ENCODE assay signal across 9 cellular contexts in genomic region chr10:102648269-102648888, GRCh38. TPM values are rescaled to one million over a fixed set of nuclear protein-coding genes. Genes with fewer than 3 reads are reported as not detected.
A peak's percentile ranks its signal among the peaks of the same experiment; 100 is the strongest.
DNase-seq lines count a peak whose midpoint lies in the region; ATAC-seq, FAIRE-seq and TF ChIP-seq lines count a peak whose summit lies in the region.
"Had no signal": no experiment of that assay in that cellular context is flagged by ENCODE, and none has a peak within 500 bp of the region (broad histone marks: within the 10 kb centered on the region; RNA-seq: fewer than 3 reads in every experiment).

No MANE protein-coding gene starts in this region.

- no peak for ATAC-seq in CD8-positive, alpha-beta T cell
- no peak for ATAC-seq in pancreas
- no peak for ATAC-seq in GM21786 (IDR thresholded peaks at IDR 0.05; ENCODE audit: unreplicated experiment)
- ATAC-seq: right lobe of liver had no signal

- no peak for DNase-seq in CD8-positive, alpha-beta T cell
- no peak for DNase-seq in RWPE1 (ENCODE audit: low spot score)
- DNase-seq in epithelial cell of prostate (ENCODE audit: low read depth, low spot score) = no peak
- no peak for DNase-seq in pancreas
- DNase-seq in NCI-H1436 treated with DMSO at 0.1 percent for 48 hours (lab: John Stamatoyannopoulos, UW) = no peak
- no peak for DNase-seq in NCI-H446 (lab: John Stamatoyannopoulos, UW)
- DNase-seq in NCI-H2196 (lab: John Stamatoyannopoulos, UW; ENCODE audit: unreplicated experiment) = no peak

- POLR2A ChIA-PET in CD8-positive, alpha-beta T cell (lab: Charles Lee) = interaction anchor here (1.5 to 5.0 kb wide), 2 partner anchors 12 to 198 kb away, joined by 4 to 60 read pairs; no protein-coding TSS in a partner anchor
- POLR2A ChIA-PET in RWPE1 (lab: Yijun Ruan, JAX; ENCODE audit: low non-redundant PET) = no interaction called here

- peaks cover 24% of the 10 kb centered on the region for H3K36me3 Mint-ChIP-seq in CD8-positive, alpha-beta T cell

- peak overlapping the region; percentile 97 for H3K4me3 Mint-ChIP-seq in CD8-positive, alpha-beta T cell

- intact Hi-C loops in CD8-positive, alpha-beta T cell (cut with DNase I, micrococcal nuclease) = loop anchor here (1.0 to 10.0 kb wide), 6 partner anchors 13 to 1294 kb away; partner anchors contain the start of genes BTRC (in 1 of the 2), NFKB2 (in 1 of the 2), OGA (in 1 of the 2) and TAF5 (in 1 of the 2)
- intact Hi-C loops in pancreas (cut with DNase I) = no loop called here

- H3K27me3 Mint-ChIP-seq in CD8-positive, alpha-beta T cell (ENCODE audit: low read depth) = no peaks in the 10 kb centered on the region

- H3K9me3 Mint-ChIP-seq in CD8-positive, alpha-beta T cell = no peaks in the 10 kb centered on the region

- CTCF ChIA-PET in CD8-positive, alpha-beta T cell (lab: Charles Lee) = interaction anchor here (1.0 kb wide), 1 partner anchor 65 kb away, joined by 3 read pairs; no protein-coding TSS in a partner anchor
- CTCF ChIA-PET in RWPE1 (lab: Yijun Ruan, JAX) = interaction anchor here (0.6 kb wide), 1 partner anchor 295 kb away, joined by 3 read pairs; no protein-coding TSS in a partner anchor

- no peaks in the 10 kb centered on the region for H3K27me3 ChIP-seq in CD8-positive, alpha-beta T cell (ENCODE audit: insufficient read depth, low read length)
- no peaks in the 10 kb centered on the region for H3K27me3 ChIP-seq in pancreas
- H3K27me3 ChIP-seq: right lobe of liver had no signal

- peak overlapping the region; percentile 6 for H3K27ac ChIP-seq in CD8-positive, alpha-beta T cell (ENCODE audit: low read depth, low read length)
- H3K27ac ChIP-seq in RWPE1 = peak overlapping the region; percentile 100
- peak overlapping the region; percentile 97 for H3K27ac ChIP-seq in epithelial cell of prostate
- H3K27ac ChIP-seq in pancreas = peak overlapping the region in 3 of 4 donors; percentile 12 to 72 (median 16)

- FAIRE-seq in pancreas (lab: Jason Lieb, UNC) = no peak

- H3K4me3 ChIP-seq in CD8-positive, alpha-beta T cell (ENCODE audit: low read depth, low read length) = peak overlapping the region; percentile 46
- peak overlapping the region in 3 of 4 donors; percentile 65 to 90 (median 89) for H3K4me3 ChIP-seq in pancreas
- H3K4me3 ChIP-seq: right lobe of liver had no signal

- peaks cover 69% of the 10 kb centered on the region for H3K4me1 ChIP-seq in CD8-positive, alpha-beta T cell (ENCODE audit: insufficient read depth, low read length)
- peaks cover 23 to 50% (median 36%) of the 10 kb centered on the region in 3 donors for H3K4me1 ChIP-seq in pancreas

- peak overlapping the region; percentile 99 for H3K27ac Mint-ChIP-seq in CD8-positive, alpha-beta T cell

- no peaks in the 10 kb centered on the region for H3K9me3 ChIP-seq in CD8-positive, alpha-beta T cell (ENCODE audit: low read length)
- no peaks in the 10 kb centered on the region for H3K9me3 ChIP-seq in pancreas
- H3K9me3 ChIP-seq: right lobe of liver had no signal

- peaks cover 77% of the 10 kb centered on the region for H3K4me1 Mint-ChIP-seq in CD8-positive, alpha-beta T cell (ENCODE audit: low read depth)

- no peak for TF ChIP-seq CTCF in CD8-positive, alpha-beta T cell (IDR thresholded peaks at IDR 0.05)
- TF ChIP-seq CTCF in RWPE1 (conservative IDR thresholded peaks at IDR 0.05; ENCODE audit: low read depth) = no peak
- no peak for TF ChIP-seq CTCF in pancreas (IDR thresholded peaks at IDR 0.05)

- 22 to 25% methylated on average over 12 of the region's 12 CpGs for WGBS in pancreas, 2 donors

- no peaks in the 10 kb centered on the region for H3K36me3 ChIP-seq in CD8-positive, alpha-beta T cell (ENCODE audit: insufficient read depth, low read length)
- H3K36me3 ChIP-seq in pancreas = peaks cover 0 to 6% (median 3%) of the 10 kb centered on the region in 3 donors

RNA-seq across cellular contexts. Expression of gene TRIM8, which starts 4.1 kb away (rescaled TPM):
- total RNA-seq in CD8-positive, alpha-beta T cell = 10 to 100 TPM; 47.9 to 53.1 TPM
- total RNA-seq in pancreas = 100 to 1,000 TPM in 1 of 6 donors, 10 to 100 TPM in 5; 65.2 to 106 (median 76.7) TPM
- 10 to 100 TPM; 42.2 to 53.2 TPM for polyA plus RNA-seq in pancreas

Comparison
In these comparisons a context has a peak if more than half of its experiments do, and no peak if none do; other contexts are left out.
1. H3K27ac ChIP-seq: peak in every context shown above with its lines; median percentile 100 in RWPE1; 97 in epithelial cell of prostate; 16 in pancreas; 6 in CD8-positive, alpha-beta T cell.
2. intact Hi-C loops: an anchor here in CD8-positive, alpha-beta T cell (1.0 to 10.0 kb wide); none called in pancreas.